8 cellular contexts compared by ENCODE assay signal in the genomic region with DNA sequence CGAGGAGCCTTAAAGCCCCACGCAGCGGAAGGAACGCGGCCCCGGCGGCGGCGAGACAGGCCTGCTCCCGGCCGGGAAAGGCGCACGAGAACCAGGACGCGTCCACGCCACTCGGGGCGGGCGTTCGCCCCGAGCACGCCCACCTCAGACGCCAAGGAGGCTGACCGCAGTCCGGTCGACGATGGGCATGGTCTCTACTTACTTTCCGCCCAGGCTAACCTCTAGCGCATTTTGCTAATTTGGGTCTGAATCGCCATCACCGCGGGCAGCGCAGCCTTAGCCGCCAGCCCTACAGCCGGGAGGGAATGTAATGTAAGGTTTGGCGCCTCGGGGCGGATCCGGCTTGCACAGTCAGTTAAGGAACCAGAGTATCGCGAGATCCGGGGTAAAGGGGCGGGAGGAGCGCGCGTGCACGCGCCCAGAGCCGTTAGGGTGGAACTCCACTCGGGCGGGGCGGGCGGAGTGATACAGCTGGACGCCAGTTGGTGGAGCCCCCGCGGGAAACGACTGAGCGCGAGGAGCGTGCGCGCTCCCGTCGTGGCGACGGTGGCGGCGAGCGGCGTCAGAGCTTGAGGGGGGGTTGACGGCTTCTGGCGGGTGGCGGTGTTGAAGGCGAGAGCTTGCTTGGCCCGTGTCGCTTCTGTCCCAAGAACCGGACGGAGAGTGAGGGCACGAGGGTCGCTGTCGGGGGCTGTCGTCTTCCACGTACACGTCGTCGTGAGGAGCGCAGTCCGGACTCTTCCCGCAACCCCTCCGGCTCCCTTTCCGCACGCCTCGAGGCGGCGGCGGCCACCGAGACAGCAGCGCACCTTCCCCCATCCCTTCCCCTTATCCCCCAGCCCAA. TPM values are rescaled to one million over a fixed set of nuclear protein-coding genes. Genes with fewer than 3 reads are reported as not detected.
DNase-seq lines count a peak whose midpoint lies in the region; ATAC-seq and TF ChIP-seq lines count a peak whose summit lies in the region.

A gene with protein sequence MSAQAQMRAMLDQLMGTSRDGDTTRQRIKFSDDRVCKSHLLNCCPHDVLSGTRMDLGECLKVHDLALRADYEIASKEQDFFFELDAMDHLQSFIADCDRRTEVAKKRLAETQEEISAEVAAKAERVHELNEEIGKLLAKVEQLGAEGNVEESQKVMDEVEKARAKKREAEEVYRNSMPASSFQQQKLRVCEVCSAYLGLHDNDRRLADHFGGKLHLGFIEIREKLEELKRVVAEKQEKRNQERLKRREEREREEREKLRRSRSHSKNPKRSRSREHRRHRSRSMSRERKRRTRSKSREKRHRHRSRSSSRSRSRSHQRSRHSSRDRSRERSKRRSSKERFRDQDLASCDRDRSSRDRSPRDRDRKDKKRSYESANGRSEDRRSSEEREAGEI (plus strand): TSS at position 529 of the 844 bp plus-strand sequence. CDS start 368 bp downstream, outside the sequence.

- H3K4me3 Mint-ChIP-seq in activated naive CD4-positive, alpha-beta T cell treated with anti-CD3 and anti-CD28 coated beads, Interleukin-2, amount 50 U/mL, for 24 hours, result peak within 1 kb of the TSS; percentile 94

- no peaks in the 10 kb centered on the region for H3K27me3 ChIP-seq in testis

- peak within 1 kb of the TSS; percentile 99 to 100 for H3K27ac ChIP-seq in testis

- H3K4me3 ChIP-seq in GM08714 (ENCODE audit: low read length) (peak within 1 kb of the TSS; percentile 95), testis (peak within 1 kb of the TSS; percentile 91 to 97)

- intact Hi-C loops in testis (cut with DNase I; ENCODE audit: low total_unique reads), result no loop called here

- no peaks in the 10 kb centered on the region for H3K9me3 Mint-ChIP-seq in activated naive CD4-positive, alpha-beta T cell treated with anti-CD3 and anti-CD28 coated beads, Interleukin-2, amount 50 U/mL, for 24 hours

- 0% methylated on average over 16 to 61 of the region's 98 CpGs for WGBS in testis, 2 donors

- no peaks in the 10 kb centered on the region for H3K36me3 ChIP-seq in testis (ENCODE audit: low read depth, missing control alignments)

- peaks cover 30% of the 10 kb centered on the region for H3K4me1 ChIP-seq in testis

- H3K9me3 ChIP-seq in testis, result no peaks in the 10 kb centered on the region

- no peaks in the 10 kb centered on the region for H3K27me3 Mint-ChIP-seq in activated naive CD4-positive, alpha-beta T cell treated with anti-CD3 and anti-CD28 coated beads, Interleukin-2, amount 50 U/mL, for 24 hours

- peak; percentile 79 for TF ChIP-seq POLR2A in testis (IDR thresholded peaks at IDR 0.05)

- H3K4me1 Mint-ChIP-seq in activated naive CD4-positive, alpha-beta T cell treated with anti-CD3 and anti-CD28 coated beads, Interleukin-2, amount 50 U/mL, for 24 hours, result peaks cover 46% of the 10 kb centered on the region

- peak within 1 kb of the TSS; percentile 99 for H3K27ac Mint-ChIP-seq in activated naive CD4-positive, alpha-beta T cell treated with anti-CD3 and anti-CD28 coated beads, Interleukin-2, amount 50 U/mL, for 24 hours

- ATAC-seq in HG02588 (IDR thresholded peaks at IDR 0.05; ENCODE audit: unreplicated experiment) (peak; percentile 75), SK-N-SH treated with all-trans-retinoic acid at 6 μM for 48 hours (peak; percentile 89), omental fat pad (ENCODE audit: low FRiP score) (peak; percentile 98)

- TF ChIP-seq CTCF in omental fat pad (IDR thresholded peaks at IDR 0.05), result no peak
- TF ChIP-seq CTCF in testis (IDR thresholded peaks at IDR 0.05), result peak in 2 of 3 experiments; percentile 6 to 21

- DNase-seq in NCI-H1092 (lab: John Stamatoyannopoulos, UW) (peak; percentile 99), globus pallidus (ENCODE audit: low spot score) (peak; percentile 99), omental fat pad (ENCODE audit: low spot score) (peak; percentile 99), testis (peak; percentile 100)

- H3K36me3 Mint-ChIP-seq in activated naive CD4-positive, alpha-beta T cell treated with anti-CD3 and anti-CD28 coated beads, Interleukin-2, amount 50 U/mL, for 24 hours, result peaks cover 6% of the 10 kb centered on the region

TF ChIP-seq in SK-N-SH treated with all-trans-retinoic acid at 6 μM for 48 hours, 23 proteins besides CTCF, POLR2A, EP300 and RAD21 (continues in another document):
- no peak for TF ChIP-seq ZFP30 (CRISPR knock-in tag; IDR thresholded peaks at IDR 0.05)
- TF ChIP-seq, protein P1, sequence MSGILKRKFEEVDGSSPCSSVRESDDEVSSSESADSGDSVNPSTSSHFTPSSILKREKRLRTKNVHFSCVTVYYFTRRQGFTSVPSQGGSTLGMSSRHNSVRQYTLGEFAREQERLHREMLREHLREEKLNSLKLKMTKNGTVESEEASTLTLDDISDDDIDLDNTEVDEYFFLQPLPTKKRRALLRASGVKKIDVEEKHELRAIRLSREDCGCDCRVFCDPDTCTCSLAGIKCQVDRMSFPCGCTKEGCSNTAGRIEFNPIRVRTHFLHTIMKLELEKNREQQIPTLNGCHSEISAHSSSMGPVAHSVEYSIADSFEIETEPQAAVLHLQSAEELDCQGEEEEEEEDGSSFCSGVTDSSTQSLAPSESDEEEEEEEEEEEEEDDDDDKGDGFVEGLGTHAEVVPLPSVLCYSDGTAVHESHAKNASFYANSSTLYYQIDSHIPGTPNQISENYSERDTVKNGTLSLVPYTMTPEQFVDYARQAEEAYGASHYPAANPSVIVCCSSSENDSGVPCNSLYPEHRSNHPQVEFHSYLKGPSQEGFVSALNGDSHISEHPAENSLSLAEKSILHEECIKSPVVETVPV (CRISPR knock-in tag; IDR thresholded peaks at IDR 0.05), result peak; percentile 67; the same call in 1 of the 2 replicates
- TF ChIP-seq RARB (CRISPR knock-in tag; IDR thresholded peaks at IDR 0.05), result no peak
- no peak for TF ChIP-seq ISL1 (CRISPR knock-in tag; IDR thresholded peaks at IDR 0.05)
- TF ChIP-seq GLIS3 (CRISPR knock-in tag; IDR thresholded peaks at IDR 0.05), result no peak; the same call in 1 of the 2 replicates
- TF ChIP-seq, protein P2, sequence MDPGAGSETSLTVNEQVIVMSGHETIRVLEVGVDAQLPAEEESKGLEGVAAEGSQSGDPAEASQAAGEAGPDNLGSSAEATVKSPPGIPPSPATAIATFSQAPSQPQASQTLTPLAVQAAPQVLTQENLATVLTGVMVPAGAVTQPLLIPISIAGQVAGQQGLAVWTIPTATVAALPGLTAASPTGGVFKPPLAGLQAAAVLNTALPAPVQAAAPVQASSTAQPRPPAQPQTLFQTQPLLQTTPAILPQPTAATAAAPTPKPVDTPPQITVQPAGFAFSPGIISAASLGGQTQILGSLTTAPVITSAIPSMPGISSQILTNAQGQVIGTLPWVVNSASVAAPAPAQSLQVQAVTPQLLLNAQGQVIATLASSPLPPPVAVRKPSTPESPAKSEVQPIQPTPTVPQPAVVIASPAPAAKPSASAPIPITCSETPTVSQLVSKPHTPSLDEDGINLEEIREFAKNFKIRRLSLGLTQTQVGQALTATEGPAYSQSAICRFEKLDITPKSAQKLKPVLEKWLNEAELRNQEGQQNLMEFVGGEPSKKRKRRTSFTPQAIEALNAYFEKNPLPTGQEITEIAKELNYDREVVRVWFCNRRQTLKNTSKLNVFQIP (CRISPR knock-in tag; IDR thresholded peaks at IDR 0.05; ENCODE audit: borderline replicate concordance, low read depth), result no peak
- TF ChIP-seq, protein P3, sequence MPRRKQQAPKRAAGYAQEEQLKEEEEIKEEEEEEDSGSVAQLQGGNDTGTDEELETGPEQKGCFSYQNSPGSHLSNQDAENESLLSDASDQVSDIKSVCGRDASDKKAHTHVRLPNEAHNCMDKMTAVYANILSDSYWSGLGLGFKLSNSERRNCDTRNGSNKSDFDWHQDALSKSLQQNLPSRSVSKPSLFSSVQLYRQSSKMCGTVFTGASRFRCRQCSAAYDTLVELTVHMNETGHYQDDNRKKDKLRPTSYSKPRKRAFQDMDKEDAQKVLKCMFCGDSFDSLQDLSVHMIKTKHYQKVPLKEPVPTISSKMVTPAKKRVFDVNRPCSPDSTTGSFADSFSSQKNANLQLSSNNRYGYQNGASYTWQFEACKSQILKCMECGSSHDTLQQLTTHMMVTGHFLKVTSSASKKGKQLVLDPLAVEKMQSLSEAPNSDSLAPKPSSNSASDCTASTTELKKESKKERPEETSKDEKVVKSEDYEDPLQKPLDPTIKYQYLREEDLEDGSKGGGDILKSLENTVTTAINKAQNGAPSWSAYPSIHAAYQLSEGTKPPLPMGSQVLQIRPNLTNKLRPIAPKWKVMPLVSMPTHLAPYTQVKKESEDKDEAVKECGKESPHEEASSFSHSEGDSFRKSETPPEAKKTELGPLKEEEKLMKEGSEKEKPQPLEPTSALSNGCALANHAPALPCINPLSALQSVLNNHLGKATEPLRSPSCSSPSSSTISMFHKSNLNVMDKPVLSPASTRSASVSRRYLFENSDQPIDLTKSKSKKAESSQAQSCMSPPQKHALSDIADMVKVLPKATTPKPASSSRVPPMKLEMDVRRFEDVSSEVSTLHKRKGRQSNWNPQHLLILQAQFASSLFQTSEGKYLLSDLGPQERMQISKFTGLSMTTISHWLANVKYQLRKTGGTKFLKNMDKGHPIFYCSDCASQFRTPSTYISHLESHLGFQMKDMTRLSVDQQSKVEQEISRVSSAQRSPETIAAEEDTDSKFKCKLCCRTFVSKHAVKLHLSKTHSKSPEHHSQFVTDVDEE (CRISPR knock-in tag; IDR thresholded peaks at IDR 0.05), result 0 out of 2 replicates have a peak, but pooled peaks have one; percentile 29
- no peak for TF ChIP-seq ARNTL (CRISPR knock-in tag; IDR thresholded peaks at IDR 0.05; ENCODE audit: borderline replicate concordance, low read depth)
- TF ChIP-seq SNAI2 (CRISPR knock-in tag; IDR thresholded peaks at IDR 0.05), result no peak
- TF ChIP-seq TCF4 (CRISPR knock-in tag; IDR thresholded peaks at IDR 0.05; ENCODE audit: borderline replicate concordance), result no peak
- peak; percentile 84 for TF ChIP-seq ESRRG (CRISPR knock-in tag; IDR thresholded peaks at IDR 0.05)
- no peak for TF ChIP-seq OSR1 (CRISPR knock-in tag; IDR thresholded peaks at IDR 0.05)
- TF ChIP-seq ZNF8 (CRISPR knock-in tag; IDR thresholded peaks at IDR 0.05), result no peak
- no peak for TF ChIP-seq CSDC2 (CRISPR knock-in tag; IDR thresholded peaks at IDR 0.05)
- no peak for TF ChIP-seq BACH2 (CRISPR knock-in tag; IDR thresholded peaks at IDR 0.05; ENCODE audit: borderline replicate concordance)
- TF ChIP-seq ZC3H10 (CRISPR knock-in tag; IDR thresholded peaks at IDR 0.05), result no peak
- no peak for TF ChIP-seq ZNF565 (CRISPR knock-in tag; conservative IDR thresholded peaks at IDR 0.05; ENCODE audit: low read depth)

RNA-seq across cellular contexts. Expression of the gene that starts here (rescaled TPM):
- total RNA-seq in omental fat pad, result 10 to 100 TPM; 46.6 to 78.9 (median 61.1) TPM
- 100 to 1,000 TPM; 109 to 136 TPM for total RNA-seq in testis
- polyA plus RNA-seq in testis (ENCODE audit: insufficient read depth, low read depth, low replicate concordance), result 73.2 TPM

Comparison
In these comparisons a context has a peak if more than half of its experiments do, and no peak if none do; other contexts are left out.
1. Peak in every context shown above with its lines: DNase-seq, ATAC-seq, H3K4me3 ChIP-seq and H3K27ac ChIP-seq.
2. CTCF ChIP-seq: peak in testis (2 of 3); none in omental fat pad (0 of 3).